ENCODE assay signal across 8 cellular contexts in genomic region chr17:17724307-17724921, GRCh38. TPM values are rescaled to one million over a fixed set of nuclear protein-coding genes. Genes with fewer than 3 reads are reported as not detected.
A peak's percentile ranks its signal among the peaks of the same experiment; 100 is the strongest.
DNase-seq lines count a peak whose midpoint lies in the region; ATAC-seq, FAIRE-seq and TF ChIP-seq lines count a peak whose summit lies in the region.

No MANE protein-coding gene starts in this region.

- no peaks in the 10 kb centered on the region for H4K20me1 ChIP-seq in endothelial cell of umbilical vein (replicated peaks; ENCODE audit: control insufficient read depth, extremely low read depth, insufficient read depth, low read length)

- H3K9me3 ChIP-seq in Peyer's patch (no peaks in the 10 kb centered on the region), endothelial cell of umbilical vein (replicated peaks; ENCODE audit: control insufficient read depth, insufficient read depth, low read length) (no peaks in the 10 kb centered on the region)

- H3K27me3 ChIP-seq in Peyer's patch: no peaks in the 10 kb centered on the region
- no peaks in the 10 kb centered on the region for H3K27me3 ChIP-seq in endothelial cell of umbilical vein (ENCODE audit: control insufficient read depth in 2 of 2, insufficient read depth in 2 of 2, low read length in 2 of 2)

- H3K36me3 Mint-ChIP-seq in neural crest cell (ENCODE audit: low read depth): no peaks in the 10 kb centered on the region

- POLR2A ChIA-PET in endothelial cell of umbilical vein (lab: Charles Lee): interaction anchor here (0.6 kb wide), 1 partner anchor 29 kb away, joined by 3 read pairs; no protein-coding TSS in a partner anchor

- intact Hi-C loops in endothelial cell of umbilical vein (cut with micrococcal nuclease): no loop called here

- H3K27me3 Mint-ChIP-seq in neural crest cell (ENCODE audit: low read depth): peaks cover 3% of the 10 kb centered on the region

- no peaks in the 10 kb centered on the region for H3K9me1 ChIP-seq in endothelial cell of umbilical vein (replicated peaks; ENCODE audit: control insufficient read depth, extremely low read depth, insufficient read depth, low read length)

- H3K4me3 ChIP-seq in Peyer's patch (peak overlapping the region; percentile 27 to 55 (median 52)), endothelial cell of umbilical vein (replicated peaks in 1 of 3; ENCODE audit: insufficient read depth in 1 of 3, low read depth in 1 of 3, low read length in 3 of 3) (peak overlapping the region; percentile 41 to 57 (median 50))

- TF ChIP-seq POLR2A in Peyer's patch (IDR thresholded peaks at IDR 0.05) (no peak), endothelial cell of umbilical vein (IDR thresholded peaks at IDR 0.05; ENCODE audit: low read depth, low read length) (peak; percentile 15)

- H3K36me3 ChIP-seq in Peyer's patch (no peaks in the 10 kb centered on the region), endothelial cell of umbilical vein (ENCODE audit: control insufficient read depth in 2 of 2, extremely low read depth in 1 of 2, insufficient read depth in 2 of 2, low read length in 2 of 2) (no peaks in the 10 kb centered on the region)

- TSS peak; percentile 34 for BruUV-seq in endothelial cell of umbilical vein (replicated peaks; lab: Mats Ljungman, UMichigan)

- CTCF ChIA-PET in endothelial cell of umbilical vein (lab: Charles Lee): interaction anchor here (0.8 to 1.4 kb wide), 4 partner anchors 15 to 109 kb away, joined by 3 read pairs; no protein-coding TSS in a partner anchor

- DNase-seq in NCI-H748 (lab: John Stamatoyannopoulos, UW; ENCODE audit: unreplicated experiment) (peak; percentile 69), NCI-H748 treated with DMSO at 0.1 percent for 48 hours (lab: John Stamatoyannopoulos, UW) (no peak), Peyer's patch (peak in 1 of 3 donors; percentile 18), endothelial cell of umbilical vein (ENCODE audit: low read depth, low spot score) (peak; percentile 77), neural crest cell (ENCODE audit: low read depth, low spot score) (peak; percentile 63), NOMO-1 treated with dmso at 0.1 percent for 144 hours (lab: John Stamatoyannopoulos, UW; ENCODE audit: unreplicated experiment) (no peak)
- no peak for DNase-seq in NK-92 treated with Interleukin-12 subunit alpha and Interleukin-12 subunit beta, amount 100 ng/mL, for 24 hours (lab: John Stamatoyannopoulos, UW)

- H3K4me1 Mint-ChIP-seq in neural crest cell: peaks cover 67% of the 10 kb centered on the region

- H3K27ac ChIP-seq in Peyer's patch (peak overlapping the region in 2 of 4 donors; percentile 38 to 69), endothelial cell of umbilical vein (ENCODE audit: insufficient read depth, low read depth, low read length) (peak overlapping the region; percentile 79)

- H3K79me2 ChIP-seq in endothelial cell of umbilical vein (ENCODE audit: control insufficient read depth, insufficient read depth, low read length): peaks cover 40% of the 10 kb centered on the region

- ATAC-seq in HG03095 (IDR thresholded peaks at IDR 0.05; ENCODE audit: unreplicated experiment): no peak

- H3K4me2 ChIP-seq in endothelial cell of umbilical vein (ENCODE audit: insufficient read depth, low read length): peak overlapping the region; percentile 77

- peak; percentile 62 for FAIRE-seq in endothelial cell of umbilical vein (lab: Jason Lieb, UNC)

- H3K4me1 ChIP-seq in Peyer's patch (peaks cover 0 to 42% (median 18%) of the 10 kb centered on the region in 4 donors), endothelial cell of umbilical vein (ENCODE audit: control insufficient read depth, extremely low read depth, insufficient read depth, low read length) (peaks cover 34% of the 10 kb centered on the region)

- H3K9me3 Mint-ChIP-seq in neural crest cell: no peaks in the 10 kb centered on the region

- dilution Hi-C loops in endothelial cell of umbilical vein (cut with MboI; ENCODE audit: extremely low pct_ligation_motif_present, low sequenced_read_pairs): no loop called here

- peak overlapping the region; percentile 80 for H3K9ac ChIP-seq in endothelial cell of umbilical vein (replicated peaks; ENCODE audit: extremely low read depth, insufficient read depth, low read length)

- peak overlapping the region; percentile 96 for H3K4me3 Mint-ChIP-seq in neural crest cell

- H2AFZ ChIP-seq in endothelial cell of umbilical vein (ENCODE audit: low read depth, low read length): no peak overlapping the region

- peak overlapping the region; percentile 95 for H3K27ac Mint-ChIP-seq in neural crest cell (ENCODE audit: unreplicated experiment)

- TF ChIP-seq CTCF in Peyer's patch (IDR thresholded peaks at IDR 0.05) (no peak), endothelial cell of umbilical vein (IDR thresholded peaks at IDR 0.05; ENCODE audit: extremely low read depth in 1 of 2, insufficient read depth in 1 of 2, low read depth in 1 of 2, low read length in 2 of 2) (no peak), neural crest cell (conservative IDR thresholded peaks at IDR 0.05) (no peak)

TF ChIP-seq in endothelial cell of umbilical vein, 7 proteins besides CTCF, POLR2A, EP300 and RAD21:
- TF ChIP-seq POLR2AphosphoS5 (IDR thresholded peaks at IDR 0.05; ENCODE audit: insufficient read depth, low read depth, low read length) (peak; percentile 44), MYC (IDR thresholded peaks at IDR 0.05; ENCODE audit: low read depth, low read length) (no peak), JUN (IDR thresholded peaks at IDR 0.05; ENCODE audit: borderline replicate concordance, insufficient read depth, insufficient read length, low read depth) (no peak), FOS (IDR thresholded peaks at IDR 0.05; ENCODE audit: borderline replicate concordance, insufficient read depth, low read length) (no peak)

RNA-seq across cellular contexts. Expression of gene RAI1, which starts 43.2 kb away (rescaled TPM):
- 10 to 100 TPM; 12.8 to 51.2 (median 47.6) TPM for total RNA-seq in Peyer's patch
- total RNA-seq in endothelial cell of umbilical vein: 43.3 and 47.3 TPM in 2 replicates
- 7.4 and 7.8 TPM in 2 replicates for polyA plus RNA-seq in endothelial cell of umbilical vein
- 5.2 and 6.3 TPM in 2 replicates for polyA plus RNA-seq in endothelial cell of umbilical vein (2011; cell fraction: cytosol; rRNA removed)
- polyA plus RNA-seq in endothelial cell of umbilical vein (2011; cell fraction: nucleus; rRNA removed): 17.5 and 19.2 TPM in 2 replicates
- polyA plus RNA-seq in endothelial cell of umbilical vein (2012): 14.2 and 19.1 TPM in 2 replicates
- 8.2 and 14.0 TPM in 2 replicates for polyA minus RNA-seq in endothelial cell of umbilical vein
- polyA minus RNA-seq in endothelial cell of umbilical vein (2011; cell fraction: cytosol; rRNA and poly(A)+ RNA removed): 9.0 TPM
- 17.7 and 21.7 TPM in 2 replicates for polyA minus RNA-seq in endothelial cell of umbilical vein (2011; cell fraction: nucleus; rRNA and poly(A)+ RNA removed)
- 53.6 and 54.0 TPM in 2 replicates for total RNA-seq in neural crest cell

Comparison
In these comparisons a context has a peak if more than half of its experiments do, and no peak if none do; other contexts are left out.
1. DNase-seq: peak in NCI-H748 (single experiment), endothelial cell of umbilical vein (single experiment) and neural crest cell (single experiment); none in NCI-H748 treated with DMSO at 0.1 percent for 48 hours (single experiment), NOMO-1 treated with dmso at 0.1 percent for 144 hours (single experiment) and NK-92 treated with Interleukin-12 subunit alpha and Interleukin-12 subunit beta, amount 100 ng/mL, for 24 hours (single experiment).